14 cellular contexts compared by ENCODE assay signal in genomic region chr20:61744691-61745396, GRCh38.
DNase-seq lines count a peak whose midpoint lies in the region; ATAC-seq, FAIRE-seq and TF ChIP-seq lines count a peak whose summit lies in the region.
"Had no signal": no experiment of that assay in that cellular context is flagged by ENCODE, and none has a peak within 500 bp of the region (broad histone marks: within the 10 kb centered on the region; RNA-seq: fewer than 3 reads in every experiment).

No MANE protein-coding gene starts in this region.

- no peak overlapping the region for H3K4me3 ChIP-seq in AG09309 (ENCODE audit: control insufficient read depth, low read depth, low read length)
- H3K4me3 ChIP-seq in bronchial epithelial cell (ENCODE audit: low read depth, low read length): no peak overlapping the region
- H3K4me3 ChIP-seq: dorsolateral prefrontal cortex, esophagus squamous epithelium, pancreas had no signal

- TF ChIP-seq CTCF in AG09309 (IDR thresholded peaks at IDR 0.05; ENCODE audit: control insufficient read depth, insufficient read depth, low read depth, low read length, missing control alignments) (no peak), bronchial epithelial cell (IDR thresholded peaks at IDR 0.05; ENCODE audit: insufficient read depth, low read length, severe bottlenecking) (no peak)

- no peaks in the 10 kb centered on the region for H3K27me3 ChIP-seq in bronchial epithelial cell (ENCODE audit: control insufficient read depth, insufficient read depth, low read length)
- H3K27me3 ChIP-seq: dorsolateral prefrontal cortex, pancreas had no signal

- DNase-seq in AG09309 (ENCODE audit: low read depth): peak; percentile 27
- no peak for DNase-seq in HTR-8/SVneo (ENCODE audit: insufficient read length, low spot score)
- peak; percentile 17 for DNase-seq in bronchial epithelial cell (ENCODE audit: low read depth)
- DNase-seq in left kidney (ENCODE audit: low read depth, low spot score): peak; percentile 39
- DNase-seq in activated CD4-positive, CD25-positive, alpha-beta regulatory T cell treated with anti-CD3 and anti-CD28 coated beads, Interleukin-2, amount 50 U/mL, for 72 hours: no peak
- no peak for DNase-seq in NCI-H524 (lab: John Stamatoyannopoulos, UW)
- DNase-seq in activated gamma-delta T cell treated with Interleukin-2 at 50 U/mL for 16 hours: no peak
- DNase-seq: activated CD4-positive, alpha-beta T cell treated with anti-CD3 and anti-CD28 coated beads for 48 hours; dorsolateral prefrontal cortex; esophagus squamous epithelium; H9; NCI-H2029 treated with DMSO at 0.1 percent for 48 hours; pancreas had no signal

- FAIRE-seq in HTR-8/SVneo (lab: Jason Lieb, UNC) (peak; percentile 80), bronchial epithelial cell (lab: Jason Lieb, UNC) (no peak)
- FAIRE-seq: pancreas had no signal

- no peak for ATAC-seq in HG02678 (IDR thresholded peaks at IDR 0.05; ENCODE audit: unreplicated experiment)
- ATAC-seq: pancreas had no signal

- no peaks in the 10 kb centered on the region for H3K36me3 ChIP-seq in bronchial epithelial cell (ENCODE audit: control insufficient read depth, insufficient read depth, low read length)
- H3K36me3 ChIP-seq: esophagus squamous epithelium, pancreas had no signal

Comparison
In these comparisons a context has a peak if more than half of its experiments do, and no peak if none do; other contexts are left out.
1. DNase-seq: peak in AG09309 (single experiment), bronchial epithelial cell (single experiment) and left kidney (single experiment); none in HTR-8/SVneo (single experiment), activated CD4-positive, CD25-positive, alpha-beta regulatory T cell treated with anti-CD3 and anti-CD28 coated beads, Interleukin-2, amount 50 U/mL, for 72 hours (single experiment), NCI-H524 (0 of 2) and activated gamma-delta T cell treated with Interleukin-2 at 50 U/mL for 16 hours (single experiment).